17 cellular contexts compared by ENCODE assay signal in the genomic region with DNA sequence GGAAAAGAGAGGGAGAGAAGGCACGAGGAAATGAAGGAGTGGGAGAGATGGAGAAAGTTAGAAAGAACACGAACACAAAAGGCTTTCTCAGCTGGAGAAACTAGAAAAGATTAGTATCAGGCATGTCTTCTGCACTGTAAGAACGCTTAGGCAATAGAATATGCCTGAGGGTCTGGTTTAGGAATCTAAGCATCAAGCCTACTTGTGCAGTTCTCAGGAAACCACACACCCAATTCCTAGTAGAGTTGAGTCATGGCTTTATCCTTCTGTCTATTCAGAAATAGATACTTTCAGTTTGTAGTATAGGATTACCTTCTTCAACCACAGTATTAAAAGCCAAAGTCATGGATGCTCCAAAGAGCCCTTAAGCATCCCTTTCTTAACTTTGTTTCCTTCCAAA.
DNase-seq lines count a peak whose midpoint lies in the region; ATAC-seq, FAIRE-seq and TF ChIP-seq lines count a peak whose summit lies in the region.
"Had no signal": no experiment of that assay in that cellular context is flagged by ENCODE, and none has a peak within 500 bp of the region (broad histone marks: within the 10 kb centered on the region; RNA-seq: fewer than 3 reads in every experiment).

No MANE protein-coding gene starts in this region.

- no peaks in the 10 kb centered on the region for H4K20me1 ChIP-seq in astrocyte (ENCODE audit: insufficient read depth, low read length)

- H3K27me3 ChIP-seq in AG04450 (ENCODE audit: control insufficient read depth, insufficient read depth, low read length) (no peaks in the 10 kb centered on the region), astrocyte (ENCODE audit: insufficient read depth, low read length) (no peaks in the 10 kb centered on the region), esophagus muscularis mucosa (no peaks in the 10 kb centered on the region)
- H3K27me3 ChIP-seq: thyroid gland had no signal

- H3K27ac ChIP-seq in AG04450 (ENCODE audit: low read depth, low read length) (no peak overlapping the region), astrocyte (ENCODE audit: low read depth, low read length) (no peak overlapping the region), esophagus muscularis mucosa (replicated peaks in 1 of 4) (no peak overlapping the region)
- H3K27ac ChIP-seq: parathyroid adenoma, thyroid gland had no signal

- H3K9me3 Mint-ChIP-seq in astrocyte (ENCODE audit: unreplicated experiment) = peaks cover 3% of the 10 kb centered on the region
- no peaks in the 10 kb centered on the region for H3K9me3 Mint-ChIP-seq in activated CD4-positive, alpha-beta memory T cell treated with anti-CD3 and anti-CD28 coated beads for 36 hours

- H3K4me2 ChIP-seq in astrocyte (ENCODE audit: low read length) = peak overlapping the region; percentile 67

- peak overlapping the region; percentile 96 for H3K27ac Mint-ChIP-seq in astrocyte (ENCODE audit: unreplicated experiment)
- no peak overlapping the region for H3K27ac Mint-ChIP-seq in activated CD4-positive, alpha-beta memory T cell treated with anti-CD3 and anti-CD28 coated beads for 36 hours

- H3K27me3 Mint-ChIP-seq in astrocyte (ENCODE audit: low read depth, unreplicated experiment) = no peaks in the 10 kb centered on the region
- H3K27me3 Mint-ChIP-seq in activated CD4-positive, alpha-beta memory T cell treated with anti-CD3 and anti-CD28 coated beads for 36 hours = peaks cover 3% of the 10 kb centered on the region

- no peak overlapping the region for H3K9ac ChIP-seq in astrocyte (ENCODE audit: low read length)
- H3K9ac ChIP-seq: parathyroid adenoma had no signal

- H3K9me3 ChIP-seq in AG04450 (ENCODE audit: control insufficient read depth, insufficient read depth, low read length) = no peaks in the 10 kb centered on the region
- H3K9me3 ChIP-seq in astrocyte (ENCODE audit: insufficient read depth, low read depth, low read length) = no peaks in the 10 kb centered on the region
- H3K9me3 ChIP-seq in esophagus muscularis mucosa = no peaks in the 10 kb centered on the region
- H3K9me3 ChIP-seq: thyroid gland had no signal

- DNase-seq in AG04450 (ENCODE audit: low read depth, low spot score) = peak; percentile 7
- peak; percentile 65 for DNase-seq in HS-5 (ENCODE audit: low read depth)
- peak; percentile 67 for DNase-seq in astrocyte (ENCODE audit: low read depth)
- DNase-seq in foreskin melanocyte = peak; percentile 87
- no peak for DNase-seq in esophagus muscularis mucosa (ENCODE audit: extremely low spot score)
- DNase-seq in activated CD4-positive, alpha-beta memory T cell treated with anti-CD3 and anti-CD28 coated beads for 36 hours = no peak
- DNase-seq: activated CD8-positive, alpha-beta memory T cell treated with anti-CD3 and anti-CD28 coated beads for 24 hours; activated effector memory CD4-positive, alpha-beta T cell treated with Interleukin-2 at 50 U/mL for 16 hours; caudate nucleus; NCI-H187; NCI-H526 treated with DMSO at 0.1 percent for 48 hours; Right ventricle myocardium superior; thyroid gland had no signal

- H2AFZ ChIP-seq in astrocyte (ENCODE audit: low read depth, low read length) = peak overlapping the region; percentile 44
- H2AFZ ChIP-seq: parathyroid adenoma had no signal

- H3K4me3 ChIP-seq in AG04450 (ENCODE audit: low read depth, low read length) (no peak overlapping the region), astrocyte (ENCODE audit: insufficient read depth, low read depth, low read length) (no peak overlapping the region), esophagus muscularis mucosa (no peak overlapping the region)
- H3K4me3 ChIP-seq: thyroid gland had no signal

- 58% methylated on average over 3 of the region's 3 CpGs for WGBS in esophagus muscularis mucosa

- H3K4me1 ChIP-seq in astrocyte (ENCODE audit: insufficient read depth, low read length) (peaks cover 3% of the 10 kb centered on the region), esophagus muscularis mucosa (no peaks in the 10 kb centered on the region)
- H3K4me1 ChIP-seq: parathyroid adenoma, thyroid gland had no signal

- TF ChIP-seq EP300 in esophagus muscularis mucosa (IDR thresholded peaks at IDR 0.05) = no peak

- CTCF ChIA-PET in AG04450 (lab: Charles Lee) = interaction anchor here (0.6 kb wide), 1 partner anchor 62 kb away, joined by 3 read pairs; no protein-coding TSS in a partner anchor
- CTCF ChIA-PET in activated CD4-positive, alpha-beta memory T cell treated with anti-CD3 and anti-CD28 coated beads for 36 hours (lab: Charles Lee) = no interaction called here

- TF ChIP-seq POLR2A in esophagus muscularis mucosa (IDR thresholded peaks at IDR 0.05; ENCODE audit: low read depth) = no peak

- POLR2A ChIA-PET in AG04450 (lab: Yijun Ruan, JAX) = no interaction called here
- POLR2A ChIA-PET in activated CD4-positive, alpha-beta memory T cell treated with anti-CD3 and anti-CD28 coated beads for 36 hours (lab: Charles Lee) = no interaction called here

- intact Hi-C loops in esophagus muscularis mucosa (cut with DNase I) = no loop called here
- intact Hi-C loops in activated CD4-positive, alpha-beta memory T cell treated with anti-CD3 and anti-CD28 coated beads for 36 hours (cut with micrococcal nuclease) = no loop called here

- TF ChIP-seq CTCF in AG04450 (IDR thresholded peaks at IDR 0.05; ENCODE audit: low read depth, low read length) = no peak
- no peak for TF ChIP-seq CTCF in astrocyte (IDR thresholded peaks at IDR 0.05; ENCODE audit: insufficient read depth, low read depth, low read length)
- no peak for TF ChIP-seq CTCF in esophagus muscularis mucosa (IDR thresholded peaks at IDR 0.05)

- ATAC-seq in GM21825 (IDR thresholded peaks at IDR 0.05; ENCODE audit: unreplicated experiment) (no peak), HG03097 (IDR thresholded peaks at IDR 0.05; ENCODE audit: low FRiP score, unreplicated experiment) (no peak)

- H3K4me1 Mint-ChIP-seq in astrocyte (ENCODE audit: low read depth, unreplicated experiment) = peaks cover 9% of the 10 kb centered on the region
- no peaks in the 10 kb centered on the region for H3K4me1 Mint-ChIP-seq in activated CD4-positive, alpha-beta memory T cell treated with anti-CD3 and anti-CD28 coated beads for 36 hours (ENCODE audit: low read depth)

- H3K79me2 ChIP-seq in astrocyte (ENCODE audit: insufficient read depth, low read length) = no peaks in the 10 kb centered on the region
- H3K79me2 ChIP-seq: parathyroid adenoma had no signal

- H3K36me3 Mint-ChIP-seq in astrocyte (ENCODE audit: low read depth, unreplicated experiment) = no peaks in the 10 kb centered on the region
- peaks cover 2% of the 10 kb centered on the region for H3K36me3 Mint-ChIP-seq in activated CD4-positive, alpha-beta memory T cell treated with anti-CD3 and anti-CD28 coated beads for 36 hours

- H3K4me3 Mint-ChIP-seq in astrocyte (ENCODE audit: unreplicated experiment) = peak overlapping the region; percentile 13
- H3K4me3 Mint-ChIP-seq in activated CD4-positive, alpha-beta memory T cell treated with anti-CD3 and anti-CD28 coated beads for 36 hours = no peak overlapping the region

- H3K36me3 ChIP-seq in astrocyte (ENCODE audit: insufficient read depth, low read length) (no peaks in the 10 kb centered on the region), esophagus muscularis mucosa (no peaks in the 10 kb centered on the region)
- H3K36me3 ChIP-seq: thyroid gland had no signal

- FAIRE-seq in astrocyte (lab: Jason Lieb, UNC) = peak; percentile 95
- FAIRE-seq: TTC549 had no signal

Comparison
In these comparisons a context has a peak if more than half of its experiments do, and no peak if none do; other contexts are left out.
1. DNase-seq: peak in AG04450 (single experiment), HS-5 (single experiment), astrocyte (single experiment) and foreskin melanocyte (single experiment); none in esophagus muscularis mucosa (single experiment) and activated CD4-positive, alpha-beta memory T cell treated with anti-CD3 and anti-CD28 coated beads for 36 hours (single experiment).